Comparison of ENCODE assay signal across 8 cellular contexts in genomic region chr1:178093150-178093957, GRCh38. TPM values are rescaled to one million over a fixed set of nuclear protein-coding genes. Genes with fewer than 3 reads are reported as not detected.
DNase-seq lines count a peak whose midpoint lies in the region; ATAC-seq and TF ChIP-seq lines count a peak whose summit lies in the region.

No MANE protein-coding gene starts in this region.

- H3K36me3 ChIP-seq in BJ (ENCODE audit: control insufficient read depth, insufficient read depth, low read length), result no peaks in the 10 kb centered on the region

- CTCF ChIA-PET in BJ (lab: Yijun Ruan, JAX), result interaction anchor here (0.7 to 3.9 kb wide), 7 partner anchors 13 to 207 kb away, joined by 3 to 15 read pairs (median 3); no protein-coding TSS in a partner anchor
- CTCF ChIA-PET in activated CD8-positive, alpha-beta T cell treated with anti-CD3 and anti-CD28 coated beads, Interleukin-2, amount 10 ng/mL, durations not matched to agents 7 days and 5 days (lab: Charles Lee), result no interaction called here

- peaks cover 6% of the 10 kb centered on the region for H3K4me1 Mint-ChIP-seq in activated CD8-positive, alpha-beta T cell treated with anti-CD3 and anti-CD28 coated beads, Interleukin-2, amount 10 ng/mL, durations not matched to agents 7 days and 5 days (ENCODE audit: low read depth)

- H3K9me3 Mint-ChIP-seq in activated CD8-positive, alpha-beta T cell treated with anti-CD3 and anti-CD28 coated beads, Interleukin-2, amount 10 ng/mL, durations not matched to agents 7 days and 5 days (ENCODE audit: insufficient read depth), result no peaks in the 10 kb centered on the region

- H3K4me3 Mint-ChIP-seq in activated CD8-positive, alpha-beta T cell treated with anti-CD3 and anti-CD28 coated beads, Interleukin-2, amount 10 ng/mL, durations not matched to agents 7 days and 5 days, result peak overlapping the region; percentile 10

- peak; percentile 83 for DNase-seq in BJ (ENCODE audit: low read depth)
- DNase-seq in NCI-H345 treated with DMSO at 0.1 percent for 48 hours (lab: John Stamatoyannopoulos, UW; ENCODE audit: unreplicated experiment), result peak; percentile 86
- peak; percentile 21 for DNase-seq in activated CD8-positive, alpha-beta T cell treated with anti-CD3 and anti-CD28 coated beads, Interleukin-2, amount 10 ng/mL, durations not matched to agents 7 days and 5 days
- DNase-seq in midbrain (lab: John Stamatoyannopoulos, UW), result peak; percentile 96
- DNase-seq in stimulated activated CD8-positive, alpha-beta memory T cell treated with anti-CD3 and anti-CD28 coated beads, Interleukin-7, amount 100 ng/mL, for 24 hours (ENCODE audit: low read depth), result peak; percentile 7

- no peak; the same call in 1 of the 2 replicates for TF ChIP-seq CTCF in BJ (IDR thresholded peaks at IDR 0.05; ENCODE audit: insufficient read depth, low read depth, low read length)

- peak; percentile 77 for ATAC-seq in GM19043 (IDR thresholded peaks at IDR 0.05; ENCODE audit: low read depth, unreplicated experiment)
- peak; percentile 86 for ATAC-seq in HG03175 (IDR thresholded peaks at IDR 0.05; ENCODE audit: unreplicated experiment)
- peak; percentile 11 for ATAC-seq in activated CD8-positive, alpha-beta T cell treated with anti-CD3 and anti-CD28 coated beads, Interleukin-2, amount 10 ng/mL, durations not matched to agents 7 days and 5 days
- ATAC-seq in esophagus mucosa, result peak; percentile 96

- H3K27ac Mint-ChIP-seq in activated CD8-positive, alpha-beta T cell treated with anti-CD3 and anti-CD28 coated beads, Interleukin-2, amount 10 ng/mL, durations not matched to agents 7 days and 5 days, result no peak overlapping the region

- peaks cover 6% of the 10 kb centered on the region for H3K36me3 Mint-ChIP-seq in activated CD8-positive, alpha-beta T cell treated with anti-CD3 and anti-CD28 coated beads, Interleukin-2, amount 10 ng/mL, durations not matched to agents 7 days and 5 days (ENCODE audit: low read depth)

- peak overlapping the region; percentile 98 for H3K4me3 ChIP-seq in BJ (ENCODE audit: low read depth, low read length)

- POLR2A ChIA-PET in BJ (lab: Charles Lee), result interaction anchor here (0.6 kb wide), 2 partner anchors 68 to 143 kb away, joined by 4 to 5 read pairs; no protein-coding TSS in a partner anchor
- POLR2A ChIA-PET in activated CD8-positive, alpha-beta T cell treated with anti-CD3 and anti-CD28 coated beads, Interleukin-2, amount 10 ng/mL, durations not matched to agents 7 days and 5 days (lab: Charles Lee), result no interaction called here

- no peaks in the 10 kb centered on the region for H3K27me3 ChIP-seq in BJ (ENCODE audit: control insufficient read depth, insufficient read depth, low read length)

- peaks cover 35% of the 10 kb centered on the region for H3K27me3 Mint-ChIP-seq in activated CD8-positive, alpha-beta T cell treated with anti-CD3 and anti-CD28 coated beads, Interleukin-2, amount 10 ng/mL, durations not matched to agents 7 days and 5 days (ENCODE audit: low read depth)

RNA-seq across cellular contexts. Expression of gene RASAL2, which starts 0.6 kb away (rescaled TPM):
- 27.5 and 27.7 TPM in 2 replicates for polyA plus RNA-seq in BJ (2011; rRNA removed)
- 39.2 and 47.9 TPM in 2 replicates for polyA minus RNA-seq in BJ (2011; rRNA and poly(A)+ RNA removed)
- not detected for total RNA-seq in activated CD8-positive, alpha-beta T cell treated with anti-CD3 and anti-CD28 coated beads, Interleukin-2, amount 10 ng/mL, durations not matched to agents 7 days and 5 days
- total RNA-seq in esophagus mucosa, result 19.2 TPM

Comparison
In these comparisons a context has a peak if more than half of its experiments do, and no peak if none do; other contexts are left out.
1. Peak in every context shown above with its lines: DNase-seq, ATAC-seq and H3K4me3 ChIP-seq.
2. DNase-seq: peak in every context shown above with its lines; median percentile 96 in midbrain; 86 in NCI-H345 treated with DMSO at 0.1 percent for 48 hours; 83 in BJ; 21 in activated CD8-positive, alpha-beta T cell treated with anti-CD3 and anti-CD28 coated beads, Interleukin-2, amount 10 ng/mL, durations not matched to agents 7 days and 5 days; 7 in stimulated activated CD8-positive, alpha-beta memory T cell treated with anti-CD3 and anti-CD28 coated beads, Interleukin-7, amount 100 ng/mL, for 24 hours.
3. ATAC-seq: peak in every context shown above with its lines; median percentile 96 in esophagus mucosa; 86 in HG03175; 77 in GM19043; 11 in activated CD8-positive, alpha-beta T cell treated with anti-CD3 and anti-CD28 coated beads, Interleukin-2, amount 10 ng/mL, durations not matched to agents 7 days and 5 days.
4. RNA of gene RASAL2, which starts 0.6 kb away (total RNA-seq): 19.2 TPM in esophagus mucosa (single experiment); not detected in activated CD8-positive, alpha-beta T cell treated with anti-CD3 and anti-CD28 coated beads, Interleukin-2, amount 10 ng/mL, durations not matched to agents 7 days and 5 days; every median in the first group is over 10 times any median in the second.